ENCODE assay signal across 1 cellular context in the genomic region with DNA sequence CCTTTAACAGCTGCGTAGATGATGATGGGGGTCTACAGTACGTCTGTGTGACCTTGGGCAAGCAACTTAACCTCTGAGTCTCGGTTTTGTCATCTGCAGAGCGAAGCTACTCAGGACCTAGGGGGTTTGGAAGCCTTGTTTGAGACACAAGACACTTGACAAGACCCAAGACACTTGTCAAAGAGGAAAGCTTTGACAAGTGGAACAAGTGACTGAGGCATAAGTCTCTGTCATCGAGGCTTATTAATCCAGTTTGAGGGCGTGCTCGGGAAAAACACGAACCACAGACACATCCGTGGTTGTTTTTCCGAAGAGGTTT.
TF ChIP-seq lines count a peak whose summit lies in the region.

No MANE protein-coding gene starts in this region.

TF ChIP-seq in K562, 482 proteins besides CTCF, POLR2A, EP300 and RAD21 (continued from another document):
- TF ChIP-seq, protein P1, sequence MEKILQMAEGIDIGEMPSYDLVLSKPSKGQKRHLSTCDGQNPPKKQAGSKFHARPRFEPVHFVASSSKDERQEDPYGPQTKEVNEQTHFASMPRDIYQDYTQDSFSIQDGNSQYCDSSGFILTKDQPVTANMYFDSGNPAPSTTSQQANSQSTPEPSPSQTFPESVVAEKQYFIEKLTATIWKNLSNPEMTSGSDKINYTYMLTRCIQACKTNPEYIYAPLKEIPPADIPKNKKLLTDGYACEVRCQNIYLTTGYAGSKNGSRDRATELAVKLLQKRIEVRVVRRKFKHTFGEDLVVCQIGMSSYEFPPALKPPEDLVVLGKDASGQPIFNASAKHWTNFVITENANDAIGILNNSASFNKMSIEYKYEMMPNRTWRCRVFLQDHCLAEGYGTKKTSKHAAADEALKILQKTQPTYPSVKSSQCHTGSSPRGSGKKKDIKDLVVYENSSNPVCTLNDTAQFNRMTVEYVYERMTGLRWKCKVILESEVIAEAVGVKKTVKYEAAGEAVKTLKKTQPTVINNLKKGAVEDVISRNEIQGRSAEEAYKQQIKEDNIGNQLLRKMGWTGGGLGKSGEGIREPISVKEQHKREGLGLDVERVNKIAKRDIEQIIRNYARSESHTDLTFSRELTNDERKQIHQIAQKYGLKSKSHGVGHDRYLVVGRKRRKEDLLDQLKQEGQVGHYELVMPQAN (IDR thresholded peaks at IDR 0.05; ENCODE audit: borderline replicate concordance), result peak; percentile 45; the same call in 1 of the 2 replicates
- TF ChIP-seq EP400 (IDR thresholded peaks at IDR 0.05), result peak; percentile 11; the same call in 1 of the 2 replicates
- no peak for TF ChIP-seq CGGBP1 (CRISPR knock-in tag; IDR thresholded peaks at IDR 0.05)
- TF ChIP-seq ZNF436 (CRISPR knock-in tag; IDR thresholded peaks at IDR 0.05), result no peak
- TF ChIP-seq TARDBP (IDR thresholded peaks at IDR 0.05), result no peak
- peak; percentile 12; the same call in 1 of the 2 replicates for TF ChIP-seq CBFB (CRISPR knock-in tag; IDR thresholded peaks at IDR 0.05)
- no peak for TF ChIP-seq PKNOX1 (IDR thresholded peaks at IDR 0.05)
- TF ChIP-seq KAT8 (IDR thresholded peaks at IDR 0.05; ENCODE audit: low read depth), result no peak
- TF ChIP-seq SRF (CRISPR knock-in tag; IDR thresholded peaks at IDR 0.05), result no peak
